13 cellular contexts compared by ENCODE assay signal in genomic region chr2:67572721-67573485, GRCh38.
DNase-seq lines count a peak whose midpoint lies in the region; ATAC-seq and TF ChIP-seq lines count a peak whose summit lies in the region.
"Had no signal": no experiment of that assay in that cellular context is flagged by ENCODE, and none has a peak within 500 bp of the region (broad histone marks: within the 10 kb centered on the region; RNA-seq: fewer than 3 reads in every experiment).

No MANE protein-coding gene starts in this region.

- intact Hi-C loops in sciatic nerve (cut with DNase I): no loop called here

- DNase-seq in EL (peak; percentile 19), adipocyte (ENCODE audit: low read depth) (peak; percentile 34), fibroblast of pulmonary artery (ENCODE audit: low read depth) (peak; percentile 53), sciatic nerve (ENCODE audit: low spot score) (no peak), left lobe of liver (ENCODE audit: low spot score) (no peak)
- DNase-seq in activated T-cell treated with anti-CD3 and anti-CD28 coated beads, Interleukin-2, amount 50 U/mL, for 72 hours: no peak
- DNase-seq: activated T-cell treated with anti-CD3 and anti-CD28 coated beads, Interleukin-2, amount 50 U/mL, for 48 hours; spleen had no signal

- no peaks in the 10 kb centered on the region for H3K36me3 ChIP-seq in adipocyte (ENCODE audit: control insufficient read depth, insufficient read depth, low read length, severe bottlenecking)
- H3K36me3 ChIP-seq: spleen, vagina had no signal

- H3K4me3 Mint-ChIP-seq in activated T-cell treated with anti-CD3 and anti-CD28 coated beads, Interleukin-2, amount 50 U/mL, for 72 hours: no peak overlapping the region
- no peak overlapping the region for H3K4me3 Mint-ChIP-seq in activated T-helper 17 cell treated with anti-CD3 and anti-CD28 coated beads, Interleukin-2, amount 50 U/mL, for 72 hours
- H3K4me3 Mint-ChIP-seq: dendritic cell treated with granulocyte-macrophage colony-stimulating factor and Interleukin-4, amounts not matched to agents 40 ng/mL and 50 ng/mL, for 4 days; stimulated activated naive CD8-positive, alpha-beta T cell treated with anti-CD3 and anti-CD28 coated beads, Interleukin-15, Interleukin-2, amounts not matched to agents 100 ng/mL and 50 ng/mL, for 24 hours had no signal

- no peaks in the 10 kb centered on the region for H3K27me3 Mint-ChIP-seq in activated T-cell treated with anti-CD3 and anti-CD28 coated beads, Interleukin-2, amount 50 U/mL, for 72 hours (ENCODE audit: low read depth)
- peaks cover 7% of the 10 kb centered on the region for H3K27me3 Mint-ChIP-seq in activated T-helper 17 cell treated with anti-CD3 and anti-CD28 coated beads, Interleukin-2, amount 50 U/mL, for 72 hours
- H3K27me3 Mint-ChIP-seq: dendritic cell treated with granulocyte-macrophage colony-stimulating factor and Interleukin-4, amounts not matched to agents 40 ng/mL and 50 ng/mL, for 4 days; stimulated activated naive CD8-positive, alpha-beta T cell treated with anti-CD3 and anti-CD28 coated beads, Interleukin-15, Interleukin-2, amounts not matched to agents 100 ng/mL and 50 ng/mL, for 24 hours had no signal

- H3K9ac ChIP-seq in adipocyte (ENCODE audit: low read length): no peak overlapping the region

- H3K9me3 ChIP-seq in adipocyte (ENCODE audit: control insufficient read depth, low read length): peaks cover 5% of the 10 kb centered on the region
- H3K9me3 ChIP-seq: vagina had no signal

- no peak overlapping the region for H3K4me3 ChIP-seq in adipocyte (ENCODE audit: low read length)
- H3K4me3 ChIP-seq in fibroblast of pulmonary artery (replicated peaks; ENCODE audit: low read depth, low read length): no peak overlapping the region
- H3K4me3 ChIP-seq: spleen, vagina had no signal

- no peaks in the 10 kb centered on the region for H3K4me1 Mint-ChIP-seq in activated T-cell treated with anti-CD3 and anti-CD28 coated beads, Interleukin-2, amount 50 U/mL, for 72 hours (ENCODE audit: low read depth)
- no peaks in the 10 kb centered on the region for H3K4me1 Mint-ChIP-seq in activated T-helper 17 cell treated with anti-CD3 and anti-CD28 coated beads, Interleukin-2, amount 50 U/mL, for 72 hours

- H3K9me3 Mint-ChIP-seq in activated T-cell treated with anti-CD3 and anti-CD28 coated beads, Interleukin-2, amount 50 U/mL, for 72 hours: peaks cover 0 to 8% of the 10 kb centered on the region in 2 donors
- peaks cover 8% of the 10 kb centered on the region for H3K9me3 Mint-ChIP-seq in activated T-helper 17 cell treated with anti-CD3 and anti-CD28 coated beads, Interleukin-2, amount 50 U/mL, for 72 hours

- no peaks in the 10 kb centered on the region for H3K27me3 ChIP-seq in adipocyte (replicated peaks; ENCODE audit: control insufficient read depth, insufficient read depth, low read length)
- H3K27me3 ChIP-seq: foreskin keratinocyte, spleen, vagina had no signal

- no peak overlapping the region for H3K27ac Mint-ChIP-seq in activated T-cell treated with anti-CD3 and anti-CD28 coated beads, Interleukin-2, amount 50 U/mL, for 72 hours
- no peak overlapping the region for H3K27ac Mint-ChIP-seq in activated T-helper 17 cell treated with anti-CD3 and anti-CD28 coated beads, Interleukin-2, amount 50 U/mL, for 72 hours
- H3K27ac Mint-ChIP-seq: dendritic cell treated with granulocyte-macrophage colony-stimulating factor and Interleukin-4, amounts not matched to agents 40 ng/mL and 50 ng/mL, for 4 days; stimulated activated naive CD8-positive, alpha-beta T cell treated with anti-CD3 and anti-CD28 coated beads, Interleukin-15, Interleukin-2, amounts not matched to agents 100 ng/mL and 50 ng/mL, for 24 hours had no signal

- peaks cover 22% of the 10 kb centered on the region for H3K4me1 ChIP-seq in adipocyte (ENCODE audit: control insufficient read depth, insufficient read depth, low read length)
- H3K4me1 ChIP-seq: spleen had no signal

- TF ChIP-seq CTCF in fibroblast of pulmonary artery (IDR thresholded peaks at IDR 0.05; ENCODE audit: low read length, missing control alignments): no peak

- no peaks in the 10 kb centered on the region for H3K36me3 Mint-ChIP-seq in activated T-cell treated with anti-CD3 and anti-CD28 coated beads, Interleukin-2, amount 50 U/mL, for 72 hours (ENCODE audit: insufficient read depth in 2 of 2)
- H3K36me3 Mint-ChIP-seq in activated T-helper 17 cell treated with anti-CD3 and anti-CD28 coated beads, Interleukin-2, amount 50 U/mL, for 72 hours (ENCODE audit: low read depth): no peaks in the 10 kb centered on the region

- peak; percentile 30 for ATAC-seq in sciatic nerve
- no peak for ATAC-seq in activated T-cell treated with anti-CD3 and anti-CD28 coated beads, Interleukin-2, amount 50 U/mL, for 72 hours (replicated peaks in 1 of 2)
- no peak for ATAC-seq in activated T-helper 17 cell treated with anti-CD3 and anti-CD28 coated beads, Interleukin-2, amount 50 U/mL, for 72 hours (replicated peaks)
- ATAC-seq in left lobe of liver: no peak

Comparison
In these comparisons a context has a peak if more than half of its experiments do, and no peak if none do; other contexts are left out.
1. DNase-seq: peak in EL (single experiment), adipocyte (single experiment) and fibroblast of pulmonary artery (single experiment); none in sciatic nerve (single experiment), activated T-cell treated with anti-CD3 and anti-CD28 coated beads, Interleukin-2, amount 50 U/mL, for 72 hours (0 of 2) and left lobe of liver (single experiment).